ENCODE assay signal across 17 cellular contexts in genomic region chr10:133236411-133237240, GRCh38. TPM values are rescaled to one million over a fixed set of nuclear protein-coding genes. Genes with fewer than 3 reads are reported as not detected.
A peak's percentile ranks its signal among the peaks of the same experiment; 100 is the strongest.
DNase-seq lines count a peak whose midpoint lies in the region; ATAC-seq, FAIRE-seq and TF ChIP-seq lines count a peak whose summit lies in the region.
"Had no signal": no experiment of that assay in that cellular context is flagged by ENCODE, and none has a peak within 500 bp of the region (broad histone marks: within the 10 kb centered on the region; RNA-seq: fewer than 3 reads in every experiment).

No MANE protein-coding gene starts in this region.

- H4K8ac ChIP-seq in mesenchymal stem cell (ENCODE audit: low read length): no peak overlapping the region

- H3K27ac ChIP-seq in right lobe of liver (no peak overlapping the region), HepG2 (ENCODE audit: extremely low read length, insufficient read depth, low read length) (no peak overlapping the region), mesenchymal stem cell (ENCODE audit: low read length, poor library complexity, severe bottlenecking) (no peak overlapping the region), upper lobe of right lung (peak overlapping the region; percentile 63)
- H3K27ac ChIP-seq: epithelial cell of prostate, VCaP had no signal

- H3K18ac ChIP-seq in mesenchymal stem cell (ENCODE audit: low read depth in 1 of 2, low read length in 2 of 2): no peak overlapping the region

- H3K9me3 ChIP-seq in right lobe of liver: no peaks in the 10 kb centered on the region
- no peaks in the 10 kb centered on the region for H3K9me3 ChIP-seq in HepG2 (ENCODE audit: low read length)
- H3K9me3 ChIP-seq in mesenchymal stem cell (ENCODE audit: control insufficient read depth, low read length): no peaks in the 10 kb centered on the region
- no peaks in the 10 kb centered on the region for H3K9me3 ChIP-seq in upper lobe of right lung

- H3K4me3 Mint-ChIP-seq in effector memory CD8-positive, alpha-beta T cell: peak overlapping the region in 1 of 2 donors; percentile 67
- H3K4me3 Mint-ChIP-seq in activated CD4-positive, alpha-beta memory T cell treated with anti-CD3 and anti-CD28 coated beads, Interleukin-2, amount 10 ng/mL, durations not matched to agents 7 days and 5 days: no peak overlapping the region

- H3K27me3 ChIP-seq in right lobe of liver (peaks cover 0 to 4% of the 10 kb centered on the region in 2 donors), HepG2 (ENCODE audit: control insufficient read depth in 1 of 2, insufficient read depth in 2 of 2, low read length in 2 of 2) (peaks cover 13 to 73% of the 10 kb centered on the region in 2 experiments), mesenchymal stem cell (ENCODE audit: control insufficient read depth in 1 of 2, insufficient read depth in 1 of 2, low read length in 2 of 2) (peaks cover 76 to 78% of the 10 kb centered on the region in 2 experiments), upper lobe of right lung (peaks cover 80% of the 10 kb centered on the region)

- no peak overlapping the region for H4K91ac ChIP-seq in mesenchymal stem cell (ENCODE audit: low read length)

- no peak overlapping the region for H2BK15ac ChIP-seq in mesenchymal stem cell (ENCODE audit: low read depth, poor library complexity, severe bottlenecking)

- H3K9me3 Mint-ChIP-seq in effector memory CD8-positive, alpha-beta T cell: no peaks in the 10 kb centered on the region
- no peaks in the 10 kb centered on the region for H3K9me3 Mint-ChIP-seq in activated CD4-positive, alpha-beta memory T cell treated with anti-CD3 and anti-CD28 coated beads, Interleukin-2, amount 10 ng/mL, durations not matched to agents 7 days and 5 days
- H3K9me3 Mint-ChIP-seq: natural killer cell treated with Interleukin-12 subunit alpha and Interleukin-12 subunit beta and Interleukin-15 and Interleukin-18, amount 100 ng/mL, for 72 hours had no signal

- in situ Hi-C loops in HepG2 (cut with HindIII; ENCODE audit: extremely low pct_ligation_motif_present, low pct_unique_long_range_greater_than_20kb): no loop called here

- DNase-seq in right lobe of liver (no peak), HepG2 (ENCODE audit: low spot score) (no peak), mesenchymal stem cell (no peak), upper lobe of right lung (no peak), HT-29 (ENCODE audit: low spot score) (no peak)
- no peak for DNase-seq in effector memory CD8-positive, alpha-beta T cell
- DNase-seq in activated CD4-positive, alpha-beta memory T cell treated with anti-CD3 and anti-CD28 coated beads, Interleukin-2, amount 10 ng/mL, durations not matched to agents 7 days and 5 days: no peak
- DNase-seq: DND-41; SIG-M5; stimulated activated CD8-positive, alpha-beta memory T cell treated with anti-CD3 and anti-CD28 coated beads, Interleukin-4, amount 100 ng/mL, for 48 hours had no signal

- no TSS peak for BruUV-seq in HepG2 (replicated peaks; lab: Mats Ljungman, UMichigan)

- H3K4me1 Mint-ChIP-seq in effector memory CD8-positive, alpha-beta T cell (ENCODE audit: low read depth in 2 of 2): peaks cover 16% of the 10 kb centered on the region in 2 donors
- H3K4me1 Mint-ChIP-seq in activated CD4-positive, alpha-beta memory T cell treated with anti-CD3 and anti-CD28 coated beads, Interleukin-2, amount 10 ng/mL, durations not matched to agents 7 days and 5 days: peaks cover 20% of the 10 kb centered on the region

- TF ChIP-seq EP300 in HepG2 (IDR thresholded peaks at IDR 0.05; ENCODE audit: low read depth in 2 of 2, low read length in 2 of 2): no peak
- no peak for TF ChIP-seq EP300 in HepG2 (CRISPR knock-in tag; IDR thresholded peaks at IDR 0.05; ENCODE audit: borderline replicate concordance)

- TF ChIP-seq POLR2A in right lobe of liver (IDR thresholded peaks at IDR 0.05) (no peak), HepG2 (IDR thresholded peaks at IDR 0.05; ENCODE audit: insufficient read depth in 1 of 2, low read depth in 2 of 2, low read length in 2 of 2) (no peak)

- no peak overlapping the region for H2BK5ac ChIP-seq in mesenchymal stem cell (ENCODE audit: low read depth, low read length, poor library complexity, severe bottlenecking)

- CTCF ChIA-PET in HepG2 (lab: Yijun Ruan, JAX; ENCODE audit: low intra/inter-chr PET ratio, low total read pairs): no interaction called here
- CTCF ChIA-PET in activated CD4-positive, alpha-beta memory T cell treated with anti-CD3 and anti-CD28 coated beads, Interleukin-2, amount 10 ng/mL, durations not matched to agents 7 days and 5 days (lab: Charles Lee): no interaction called here

- no peak for TF ChIP-seq CTCF in right lobe of liver (IDR thresholded peaks at IDR 0.05)
- TF ChIP-seq CTCF in HepG2 (CRISPR knock-in tag; IDR thresholded peaks at IDR 0.05): no peak
- no peak for TF ChIP-seq CTCF in upper lobe of right lung (IDR thresholded peaks at IDR 0.05)

- H2AK5ac ChIP-seq in mesenchymal stem cell (ENCODE audit: low read length, severe bottlenecking): no peak overlapping the region

- no peak for FAIRE-seq in HepG2 (lab: Jason Lieb, UNC)
- FAIRE-seq: GM12891 had no signal

- H3K14ac ChIP-seq in mesenchymal stem cell (ENCODE audit: low read length in 2 of 2): peak overlapping the region in 1 of 2 experiments; percentile 71

- intact Hi-C loops in right lobe of liver (cut with DNase I): no loop called here
- intact Hi-C loops in HepG2 (cut with micrococcal nuclease; ENCODE audit: unreplicated experiment): no loop called here
- intact Hi-C loops in upper lobe of right lung (cut with DNase I): no loop called here

- H3K36me3 Mint-ChIP-seq in effector memory CD8-positive, alpha-beta T cell (ENCODE audit: insufficient read depth): no peaks in the 10 kb centered on the region
- no peaks in the 10 kb centered on the region for H3K36me3 Mint-ChIP-seq in activated CD4-positive, alpha-beta memory T cell treated with anti-CD3 and anti-CD28 coated beads, Interleukin-2, amount 10 ng/mL, durations not matched to agents 7 days and 5 days (ENCODE audit: low read depth)
- H3K36me3 Mint-ChIP-seq: brain; natural killer cell treated with Interleukin-12 subunit alpha and Interleukin-12 subunit beta and Interleukin-15 and Interleukin-18, amount 100 ng/mL, for 72 hours had no signal

- 0 out of 2 replicates have a peak, but pooled peaks cover 3% of the 10 kb centered on the region for H4K20me1 ChIP-seq in HepG2 (ENCODE audit: insufficient read depth, low read length)

- H3K36me3 ChIP-seq in right lobe of liver: no peaks in the 10 kb centered on the region
- no peaks in the 10 kb centered on the region for H3K36me3 ChIP-seq in HepG2 (replicated peaks in 1 of 2; ENCODE audit: control insufficient read depth in 1 of 2, insufficient read depth in 2 of 2, low read length in 2 of 2)
- no peaks in the 10 kb centered on the region for H3K36me3 ChIP-seq in mesenchymal stem cell (ENCODE audit: control insufficient read depth in 1 of 2, insufficient read depth in 2 of 2, low read depth in 1 of 2, low read length in 2 of 2)
- no peaks in the 10 kb centered on the region for H3K36me3 ChIP-seq in upper lobe of right lung

- H3K4me1 ChIP-seq in right lobe of liver (peaks cover 0 to 9% (median 0%) of the 10 kb centered on the region in 4 donors), HepG2 (ENCODE audit: insufficient read depth, low read length) (no peaks in the 10 kb centered on the region), mesenchymal stem cell (ENCODE audit: control insufficient read depth, insufficient read depth, low read depth, low read length) (peaks cover 27% of the 10 kb centered on the region), upper lobe of right lung (peaks cover 20% of the 10 kb centered on the region)

- no peak overlapping the region for H3K4ac ChIP-seq in mesenchymal stem cell (ENCODE audit: low read depth in 1 of 2, low read length in 2 of 2)

- H2BK120ac ChIP-seq in mesenchymal stem cell (ENCODE audit: low read depth, low read length): no peak overlapping the region

- H3K27me3 Mint-ChIP-seq in effector memory CD8-positive, alpha-beta T cell: peaks cover 47 to 87% of the 10 kb centered on the region in 2 donors
- peaks cover 65% of the 10 kb centered on the region for H3K27me3 Mint-ChIP-seq in activated CD4-positive, alpha-beta memory T cell treated with anti-CD3 and anti-CD28 coated beads, Interleukin-2, amount 10 ng/mL, durations not matched to agents 7 days and 5 days

- 3% methylated on average over 23 of the region's 102 CpGs for WGBS in right lobe of liver (ENCODE audit: insufficient coverage, low coverage, low lambda C conversion rate, missing lambda C conversion rate)
- 33% methylated on average over 38 of the region's 102 CpGs for WGBS in HepG2 (ENCODE audit: low lambda C conversion rate)
- 2% methylated on average over 84 of the region's 102 CpGs for WGBS in mesenchymal stem cell

- H3K79me1 ChIP-seq in mesenchymal stem cell (replicated peaks; ENCODE audit: low read length, poor library complexity, severe bottlenecking): no peaks in the 10 kb centered on the region

- H3K27ac Mint-ChIP-seq in effector memory CD8-positive, alpha-beta T cell: no peak overlapping the region
- no peak overlapping the region for H3K27ac Mint-ChIP-seq in activated CD4-positive, alpha-beta memory T cell treated with anti-CD3 and anti-CD28 coated beads, Interleukin-2, amount 10 ng/mL, durations not matched to agents 7 days and 5 days
- H3K27ac Mint-ChIP-seq: brain; natural killer cell treated with Interleukin-12 subunit alpha and Interleukin-12 subunit beta and Interleukin-15 and Interleukin-18, amount 100 ng/mL, for 72 hours had no signal

- no peak for TF ChIP-seq RAD21 in HepG2 (CRISPR knock-in tag; IDR thresholded peaks at IDR 0.05)

- H3K79me2 ChIP-seq in HepG2 (ENCODE audit: insufficient read depth, low read length): no peaks in the 10 kb centered on the region

- H2BK12ac ChIP-seq in mesenchymal stem cell (ENCODE audit: low read length in 2 of 2): no peak overlapping the region

- no peak overlapping the region for H3K9ac ChIP-seq in HepG2 (ENCODE audit: insufficient read depth, low read depth, low read length)
- H3K9ac ChIP-seq in mesenchymal stem cell (ENCODE audit: low read length): no peak overlapping the region

- H3K4me2 ChIP-seq in HepG2 (ENCODE audit: low read depth, low read length) (no peak overlapping the region), mesenchymal stem cell (ENCODE audit: low read length, poor library complexity, severe bottlenecking) (peak overlapping the region; percentile 56)

- no peak overlapping the region for H2AFZ ChIP-seq in HepG2 (ENCODE audit: low read length)
- H2AFZ ChIP-seq in mesenchymal stem cell (ENCODE audit: low read depth, low read length): no peak overlapping the region

- ATAC-seq in right lobe of liver: peak; percentile 4 to 42 (median 24)
- ATAC-seq in HepG2: no peak; the same call in 1 of the 3 replicates
- peak; percentile 48 for ATAC-seq in effector memory CD8-positive, alpha-beta T cell (replicated peaks)
- ATAC-seq in upper lobe of right lung: peak; percentile 21
- no peak for ATAC-seq in HG02571 (IDR thresholded peaks at IDR 0.05; ENCODE audit: unreplicated experiment)

- peak overlapping the region in 1 of 2 experiments; percentile 80 for H3K23ac ChIP-seq in mesenchymal stem cell (ENCODE audit: low read length in 2 of 2)

- POLR2A ChIA-PET in HepG2 (lab: Yijun Ruan, JAX): no interaction called here
- POLR2A ChIA-PET in activated CD4-positive, alpha-beta memory T cell treated with anti-CD3 and anti-CD28 coated beads, Interleukin-2, amount 10 ng/mL, durations not matched to agents 7 days and 5 days (lab: Charles Lee): no interaction called here

- H3K4me3 ChIP-seq in right lobe of liver (no peak overlapping the region), HepG2 (replicated peaks in 1 of 3; ENCODE audit: insufficient read depth in 1 of 3, low read depth in 2 of 3, low read length in 3 of 3) (no peak overlapping the region), mesenchymal stem cell (ENCODE audit: insufficient read depth in 1 of 2, low read depth in 1 of 2, low read length in 2 of 2) (peak overlapping the region in 1 of 2 experiments; percentile 17), upper lobe of right lung (peak overlapping the region; percentile 25)

RNA-seq across cellular contexts. Expression of gene VENTX, which starts 1.0 kb away (rescaled TPM):
- total RNA-seq in right lobe of liver: under 1 TPM; 0.09 to 0.38 (median 0.19) TPM
- total RNA-seq in HepG2 (2016; rRNA removed; fragmentation: Illumina TruSeq; extraction: Trizol): not detected in 2 replicates
- total RNA-seq in HepG2 (2016; cell fraction: cytosol; rRNA removed; fragmentation: Illumina TruSeq; extraction: Trizol; ENCODE audit: low read depth): not detected in 2 replicates
- total RNA-seq in HepG2 (2016; cell fraction: insoluble cytoplasmic fraction; rRNA removed; fragmentation: Illumina TruSeq; extraction: Trizol): not detected in 2 replicates
- total RNA-seq in HepG2 (2016; cell fraction: membrane; rRNA removed; fragmentation: Illumina TruSeq; extraction: Trizol): not detected in 2 replicates
- total RNA-seq in HepG2 (2016; cell fraction: nucleus; rRNA removed; fragmentation: Illumina TruSeq; extraction: Trizol): not detected in 2 replicates
- not detected in 2 replicates for polyA plus RNA-seq in HepG2 (2011; rRNA removed)
- polyA plus RNA-seq in HepG2 (2011; cell fraction: cytosol; rRNA removed): not detected in 2 replicates
- polyA plus RNA-seq in HepG2 (2011; cell fraction: nucleus; rRNA removed): not detected in 2 replicates
- polyA plus RNA-seq in HepG2 (2012): not detected in 2 replicates
- not detected in 2 replicates for polyA plus RNA-seq in HepG2 (2016; cell fraction: cytosol; fragmentation: Illumina TruSeq; extraction: Trizol; ENCODE audit: low read depth)
- polyA plus RNA-seq in HepG2 (2016; cell fraction: insoluble cytoplasmic fraction; fragmentation: Illumina TruSeq; extraction: Trizol; ENCODE audit: low read depth): not detected in 2 replicates
- polyA plus RNA-seq in HepG2 (2016; cell fraction: membrane; fragmentation: Illumina TruSeq; extraction: Trizol; ENCODE audit: low read depth): not detected in 2 replicates
- polyA plus RNA-seq in HepG2 (2016; cell fraction: nucleus; fragmentation: Illumina TruSeq; extraction: Trizol; ENCODE audit: insufficient read depth, low read depth): not detected in 2 replicates
- polyA minus RNA-seq in HepG2 (2011; rRNA and poly(A)+ RNA removed; ENCODE audit: low replicate concordance): not detected in 2 replicates
- not detected in 2 replicates for polyA minus RNA-seq in HepG2 (2011; cell fraction: cytosol; rRNA and poly(A)+ RNA removed)
- polyA minus RNA-seq in HepG2 (2011; cell fraction: nucleus; rRNA and poly(A)+ RNA removed): not detected in 2 replicates
- polyA plus RNA-seq in mesenchymal stem cell (2013, experiment 1 of 2): not detected
- not detected for polyA plus RNA-seq in mesenchymal stem cell (2013, experiment 2 of 2)
- 3.4 TPM for total RNA-seq in upper lobe of right lung
- not detected for total RNA-seq in activated CD4-positive, alpha-beta memory T cell treated with anti-CD3 and anti-CD28 coated beads, Interleukin-2, amount 10 ng/mL, durations not matched to agents 7 days and 5 days
- total RNA-seq in HT-29 (2014; rRNA removed; shearing (Covaris generic)): not detected in 2 replicates
- total RNA-seq: natural killer cell treated with Interleukin-12 subunit alpha and Interleukin-12 subunit beta and Interleukin-15 and Interleukin-18, amount 100 ng/mL, for 72 hours; NCI-H460 had no signal

RNA-seq across cellular contexts. Expression of gene UTF1, which starts 6.6 kb away (rescaled TPM):
- total RNA-seq in right lobe of liver (not detected), HepG2 (2016; rRNA removed; fragmentation: Illumina TruSeq; extraction: Trizol) (not detected in 2 replicates), upper lobe of right lung (not detected)
- not detected in 2 replicates for total RNA-seq in HepG2 (2016; cell fraction: cytosol; rRNA removed; fragmentation: Illumina TruSeq; extraction: Trizol; ENCODE audit: low read depth)
- not detected in 2 replicates for total RNA-seq in HepG2 (2016; cell fraction: insoluble cytoplasmic fraction; rRNA removed; fragmentation: Illumina TruSeq; extraction: Trizol)
- not detected in 2 replicates for total RNA-seq in HepG2 (2016; cell fraction: membrane; rRNA removed; fragmentation: Illumina TruSeq; extraction: Trizol)
- not detected in 2 replicates for total RNA-seq in HepG2 (2016; cell fraction: nucleus; rRNA removed; fragmentation: Illumina TruSeq; extraction: Trizol)
- polyA plus RNA-seq in HepG2 (2011; rRNA removed): not detected in 2 replicates
- polyA plus RNA-seq in HepG2 (2011; cell fraction: cytosol; rRNA removed): not detected in 2 replicates
- polyA plus RNA-seq in HepG2 (2011; cell fraction: nucleus; rRNA removed): not detected in 2 replicates
- polyA plus RNA-seq in HepG2 (2012): not detected in 2 replicates
- polyA plus RNA-seq in HepG2 (2016; cell fraction: cytosol; fragmentation: Illumina TruSeq; extraction: Trizol; ENCODE audit: low read depth): not detected in 2 replicates
- not detected in 2 replicates for polyA plus RNA-seq in HepG2 (2016; cell fraction: insoluble cytoplasmic fraction; fragmentation: Illumina TruSeq; extraction: Trizol; ENCODE audit: low read depth)
- not detected in 2 replicates for polyA plus RNA-seq in HepG2 (2016; cell fraction: membrane; fragmentation: Illumina TruSeq; extraction: Trizol; ENCODE audit: low read depth)
- not detected in 2 replicates for polyA plus RNA-seq in HepG2 (2016; cell fraction: nucleus; fragmentation: Illumina TruSeq; extraction: Trizol; ENCODE audit: insufficient read depth, low read depth)
- not detected in 2 replicates for polyA minus RNA-seq in HepG2 (2011; rRNA and poly(A)+ RNA removed; ENCODE audit: low replicate concordance)
- not detected in 2 replicates for polyA minus RNA-seq in HepG2 (2011; cell fraction: cytosol; rRNA and poly(A)+ RNA removed)
- not detected in 2 replicates for polyA minus RNA-seq in HepG2 (2011; cell fraction: nucleus; rRNA and poly(A)+ RNA removed)
- not detected for polyA plus RNA-seq in mesenchymal stem cell (2013, experiment 1 of 2)
- not detected for polyA plus RNA-seq in mesenchymal stem cell (2013, experiment 2 of 2)
- not detected for total RNA-seq in activated CD4-positive, alpha-beta memory T cell treated with anti-CD3 and anti-CD28 coated beads, Interleukin-2, amount 10 ng/mL, durations not matched to agents 7 days and 5 days
- total RNA-seq in HT-29 (2014; rRNA removed; shearing (Covaris generic)): not detected in 2 replicates
- total RNA-seq: natural killer cell treated with Interleukin-12 subunit alpha and Interleukin-12 subunit beta and Interleukin-15 and Interleukin-18, amount 100 ng/mL, for 72 hours; NCI-H460 had no signal

RNA-seq across cellular contexts. Expression of gene ADAM8, which starts 40.0 kb away (rescaled TPM):
- total RNA-seq in right lobe of liver: 1 to 10 TPM; 2.6 to 8.8 (median 5.2) TPM
- total RNA-seq in HepG2 (2016; rRNA removed; fragmentation: Illumina TruSeq; extraction: Trizol): 0.07 and 0.93 TPM in 2 replicates
- not detected in 2 replicates for total RNA-seq in HepG2 (2016; cell fraction: cytosol; rRNA removed; fragmentation: Illumina TruSeq; extraction: Trizol; ENCODE audit: low read depth)
- 0.37 TPM in 1 of 2 replicates, not detected in the other for total RNA-seq in HepG2 (2016; cell fraction: insoluble cytoplasmic fraction; rRNA removed; fragmentation: Illumina TruSeq; extraction: Trizol)
- 0.06 TPM in 1 of 2 replicates, not detected in the other for total RNA-seq in HepG2 (2016; cell fraction: membrane; rRNA removed; fragmentation: Illumina TruSeq; extraction: Trizol)
- 0.34 and 0.50 TPM in 2 replicates for total RNA-seq in HepG2 (2016; cell fraction: nucleus; rRNA removed; fragmentation: Illumina TruSeq; extraction: Trizol)
- 0.24 and 0.65 TPM in 2 replicates for polyA plus RNA-seq in HepG2 (2011; rRNA removed)
- polyA plus RNA-seq in HepG2 (2011; cell fraction: cytosol; rRNA removed): 0.04 and 0.11 TPM in 2 replicates
- polyA plus RNA-seq in HepG2 (2011; cell fraction: nucleus; rRNA removed): 4.2 and 6.4 TPM in 2 replicates
- 0.08 and 0.77 TPM in 2 replicates for polyA plus RNA-seq in HepG2 (2012)
- not detected in 2 replicates for polyA plus RNA-seq in HepG2 (2016; cell fraction: cytosol; fragmentation: Illumina TruSeq; extraction: Trizol; ENCODE audit: low read depth)
- not detected in 2 replicates for polyA plus RNA-seq in HepG2 (2016; cell fraction: insoluble cytoplasmic fraction; fragmentation: Illumina TruSeq; extraction: Trizol; ENCODE audit: low read depth)
- polyA plus RNA-seq in HepG2 (2016; cell fraction: membrane; fragmentation: Illumina TruSeq; extraction: Trizol; ENCODE audit: low read depth): 0.06 TPM in 1 of 2 replicates, not detected in the other
- polyA plus RNA-seq in HepG2 (2016; cell fraction: nucleus; fragmentation: Illumina TruSeq; extraction: Trizol; ENCODE audit: insufficient read depth, low read depth): 0.60 and 0.63 TPM in 2 replicates
- polyA minus RNA-seq in HepG2 (2011; rRNA and poly(A)+ RNA removed; ENCODE audit: low replicate concordance): 0.06 and 2.8 TPM in 2 replicates
- not detected in 2 replicates for polyA minus RNA-seq in HepG2 (2011; cell fraction: cytosol; rRNA and poly(A)+ RNA removed)
- 1.6 and 1.7 TPM in 2 replicates for polyA minus RNA-seq in HepG2 (2011; cell fraction: nucleus; rRNA and poly(A)+ RNA removed)
- polyA plus RNA-seq in mesenchymal stem cell (2013, experiment 1 of 2): 0.50 TPM
- polyA plus RNA-seq in mesenchymal stem cell (2013, experiment 2 of 2): 0.41 TPM
- 20.3 TPM for total RNA-seq in upper lobe of right lung
- total RNA-seq in activated CD4-positive, alpha-beta memory T cell treated with anti-CD3 and anti-CD28 coated beads, Interleukin-2, amount 10 ng/mL, durations not matched to agents 7 days and 5 days: 100 to 1,000 TPM; 206 to 207 TPM
- total RNA-seq in HT-29 (2014; rRNA removed; shearing (Covaris generic)): 73.5 and 78.5 TPM in 2 replicates

Comparison
In these comparisons a context has a peak if more than half of its experiments do, and no peak if none do; other contexts are left out.
1. ATAC-seq: peak in right lobe of liver (4 of 4), effector memory CD8-positive, alpha-beta T cell (single experiment) and upper lobe of right lung (single experiment); none in HepG2 (single experiment) and HG02571 (single experiment).